Comparison of ENCODE assay signal across 4 cellular contexts in genomic region chr3:23533596-23534386, GRCh38.
"Had no signal": no experiment of that assay in that cellular context is flagged by ENCODE, and none has a peak within 500 bp of the region (broad histone marks: within the 10 kb centered on the region; RNA-seq: fewer than 3 reads in every experiment).

No MANE protein-coding gene starts in this region.

- H3K4me3 ChIP-seq: GM23338 had no signal

- H3K4me2 ChIP-seq: GM23338 had no signal

- H2AFZ ChIP-seq: GM23338 had no signal

- H3K9me3 Mint-ChIP-seq: GM23338, H9 had no signal

- ATAC-seq: GM23338 had no signal

- H3K27ac Mint-ChIP-seq: GM23338 had no signal

- H3K4me3 Mint-ChIP-seq: GM23338, H9 had no signal

- DNase-seq: H9, HCEC 1CT, IMR-90 had no signal
